In the genomic region with DNA sequence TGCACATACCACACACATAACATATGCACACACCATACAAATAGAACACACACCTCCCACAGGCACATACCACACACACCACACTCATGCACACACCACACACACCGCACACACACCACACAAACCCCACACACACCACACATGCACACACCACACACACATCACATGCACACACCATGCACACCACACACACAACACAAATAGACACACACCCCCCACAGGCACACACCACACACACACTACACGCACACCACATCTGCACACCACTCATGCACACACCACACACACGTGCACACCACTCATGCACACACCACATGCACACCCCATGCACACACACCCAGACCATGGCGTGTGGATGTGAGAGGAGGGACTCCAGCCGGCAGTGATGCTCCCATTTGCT, we compare ENCODE assay signal across 26 cellular contexts.
"Had no signal": no experiment of that assay in that cellular context is flagged by ENCODE, and none has a peak within 500 bp of the region (broad histone marks: within the 10 kb centered on the region; RNA-seq: fewer than 3 reads in every experiment).

No MANE protein-coding gene starts in this region.

- H3K27ac Mint-ChIP-seq: activated CD4-positive, alpha-beta memory T cell treated with anti-CD3 and anti-CD28 coated beads, Interleukin-2, amount 10 ng/mL, durations not matched to agents 7 days and 5 days; activated CD4-positive, alpha-beta T cell treated with anti-CD3 and anti-CD28 coated beads for 36 hours; activated naive CD4-positive, alpha-beta T cell treated with anti-CD3 and anti-CD28 coated beads for 36 hours; activated naive CD8-positive, alpha-beta T cell; activated T-helper 17 cell treated with anti-CD3 and anti-CD28 coated beads, Interleukin-2, amount 50 U/mL, for 72 hours; T-cell had no signal

- DNase-seq: activated CD4-positive, alpha-beta memory T cell treated with anti-CD3 and anti-CD28 coated beads, Interleukin-2, amount 10 ng/mL, durations not matched to agents 7 days and 5 days; activated CD4-positive, alpha-beta T cell treated with anti-CD3 and anti-CD28 coated beads for 36 hours; activated CD4-positive, alpha-beta T cell treated with anti-CD3 and anti-CD28 coated beads, Interleukin-2, amount 50 U/mL, for 1 hour; activated gamma-delta T cell; activated naive CD4-positive, alpha-beta T cell treated with anti-CD3 and anti-CD28 coated beads for 36 hours; activated T-cell treated with anti-CD3 and anti-CD28 coated beads for 4 hours; activated T-cell treated with anti-CD3 and anti-CD28 coated beads, Interleukin-2, amount 50 U/mL, for 48 hours; adrenal gland; anterior cingulate cortex; caudate nucleus; MG63; MV-4-11; NCI-H1092 treated with DMSO at 0.1 percent for 48 hours; NCI-H1417 treated with DMSO at 0.1 percent for 48 hours; NCI-H1694; NCI-H2029; NCI-H2107; NCI-H2171 treated with DMSO at 0.1 percent for 48 hours; NCI-H226; NCI-H526 treated with DMSO at 0.1 percent for 48 hours; NCI-H82; SIG-M5; T-cell; WERI-Rb-1 had no signal

- H3K4me3 Mint-ChIP-seq: activated CD4-positive, alpha-beta memory T cell treated with anti-CD3 and anti-CD28 coated beads, Interleukin-2, amount 10 ng/mL, durations not matched to agents 7 days and 5 days; activated CD4-positive, alpha-beta T cell treated with anti-CD3 and anti-CD28 coated beads for 36 hours; activated naive CD4-positive, alpha-beta T cell treated with anti-CD3 and anti-CD28 coated beads for 36 hours; activated naive CD8-positive, alpha-beta T cell; activated T-helper 17 cell treated with anti-CD3 and anti-CD28 coated beads, Interleukin-2, amount 50 U/mL, for 72 hours; T-cell had no signal

- H3K36me3 ChIP-seq: adrenal gland, MG63, WERI-Rb-1 had no signal

- H3K9me3 ChIP-seq: adrenal gland, MG63 had no signal

- H3K4me3 ChIP-seq: adrenal gland, MG63 had no signal

- H3K27me3 ChIP-seq: adrenal gland had no signal

- H3K36me3 Mint-ChIP-seq: T-cell had no signal

- H3K27ac ChIP-seq: adrenal gland, WERI-Rb-1 had no signal

- H3K9me3 Mint-ChIP-seq: activated CD4-positive, alpha-beta memory T cell treated with anti-CD3 and anti-CD28 coated beads, Interleukin-2, amount 10 ng/mL, durations not matched to agents 7 days and 5 days; activated naive CD4-positive, alpha-beta T cell treated with anti-CD3 and anti-CD28 coated beads for 36 hours; activated T-helper 17 cell treated with anti-CD3 and anti-CD28 coated beads, Interleukin-2, amount 50 U/mL, for 72 hours; T-cell had no signal

- ATAC-seq: activated CD4-positive, alpha-beta T cell treated with anti-CD3 and anti-CD28 coated beads for 36 hours; activated T-helper 17 cell treated with anti-CD3 and anti-CD28 coated beads, Interleukin-2, amount 50 U/mL, for 72 hours; T-cell had no signal

- H3K4me1 ChIP-seq: adrenal gland had no signal
